ENCODE assay signal across 1 cellular context in the genomic region with DNA sequence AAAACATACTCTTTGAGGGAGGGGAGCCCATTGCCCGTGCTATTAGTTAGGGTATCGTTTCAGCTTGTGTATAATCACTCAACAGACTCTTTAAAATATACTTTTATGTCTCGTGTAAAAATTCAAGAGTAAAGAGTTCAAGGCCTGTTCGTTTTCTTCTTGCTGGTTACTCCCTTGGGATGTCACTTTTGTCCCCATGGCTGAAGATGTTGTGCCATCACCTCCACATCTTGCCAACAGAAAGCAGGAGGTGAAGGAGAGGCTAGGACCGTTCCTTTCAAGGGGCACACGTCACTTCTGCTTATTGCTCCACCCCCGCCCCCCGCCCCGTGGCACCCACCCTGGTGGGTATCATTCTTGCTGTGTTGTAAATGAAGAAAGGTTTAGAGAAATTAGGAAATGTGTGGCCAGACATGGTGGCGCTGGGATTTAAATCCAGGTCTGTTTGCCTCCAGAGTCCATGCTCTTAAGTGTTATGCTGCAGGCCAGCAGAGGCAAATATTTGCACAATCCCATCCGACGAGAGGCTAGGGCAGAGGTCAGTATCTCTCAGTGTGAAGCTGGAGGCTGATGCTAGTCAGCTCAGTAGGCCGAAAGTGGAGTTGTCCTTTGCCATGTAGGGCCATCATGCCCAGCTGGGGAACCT.
A peak's percentile ranks its signal among the peaks of the same experiment; 100 is the strongest.
TF ChIP-seq lines count a peak whose summit lies in the region.

No MANE protein-coding gene starts in this region.

TF ChIP-seq in HepG2, 621 proteins besides CTCF, POLR2A, EP300 and RAD21 (continued from another document and continues in another):
- TF ChIP-seq KIAA2018 (CRISPR knock-in tag; IDR thresholded peaks at IDR 0.05; ENCODE audit: borderline replicate concordance): no peak
- peak; percentile 94 for TF ChIP-seq HDAC2 (CRISPR knock-in tag; IDR thresholded peaks at IDR 0.05)
- TF ChIP-seq, protein P1, sequence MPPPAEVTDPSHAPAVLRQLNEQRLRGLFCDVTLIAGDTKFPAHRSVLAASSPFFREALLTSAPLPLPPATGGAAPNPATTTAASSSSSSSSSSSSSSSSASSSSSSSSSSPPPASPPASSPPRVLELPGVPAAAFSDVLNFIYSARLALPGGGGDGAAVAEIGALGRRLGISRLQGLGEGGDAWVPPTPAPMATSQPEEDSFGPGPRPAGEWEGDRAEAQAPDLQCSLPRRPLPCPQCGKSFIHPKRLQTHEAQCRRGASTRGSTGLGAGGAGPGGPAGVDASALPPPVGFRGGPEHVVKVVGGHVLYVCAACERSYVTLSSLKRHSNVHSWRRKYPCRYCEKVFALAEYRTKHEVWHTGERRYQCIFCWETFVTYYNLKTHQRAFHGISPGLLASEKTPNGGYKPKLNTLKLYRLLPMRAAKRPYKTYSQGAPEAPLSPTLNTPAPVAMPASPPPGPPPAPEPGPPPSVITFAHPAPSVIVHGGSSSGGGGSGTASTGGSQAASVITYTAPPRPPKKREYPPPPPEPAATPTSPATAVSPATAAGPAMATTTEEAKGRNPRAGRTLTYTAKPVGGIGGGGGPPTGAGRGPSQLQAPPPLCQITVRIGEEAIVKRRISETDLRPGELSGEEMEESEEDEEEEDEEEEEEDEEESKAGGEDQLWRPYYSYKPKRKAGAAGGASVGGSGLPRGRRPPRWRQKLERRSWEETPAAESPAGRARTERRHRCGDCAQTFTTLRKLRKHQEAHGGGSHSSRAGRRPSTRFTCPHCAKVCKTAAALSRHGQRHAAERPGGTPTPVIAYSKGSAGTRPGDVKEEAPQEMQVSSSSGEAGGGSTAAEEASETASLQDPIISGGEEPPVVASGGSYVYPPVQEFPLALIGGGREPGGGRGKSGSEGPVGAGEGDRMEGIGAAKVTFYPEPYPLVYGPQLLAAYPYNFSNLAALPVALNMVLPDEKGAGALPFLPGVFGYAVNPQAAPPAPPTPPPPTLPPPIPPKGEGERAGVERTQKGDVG (CRISPR knock-in tag; IDR thresholded peaks at IDR 0.05; ENCODE audit: borderline replicate concordance): no peak
- TF ChIP-seq FOXO1 (CRISPR knock-in tag; IDR thresholded peaks at IDR 0.05): peak; percentile 79; the same call in 1 of the 2 replicates
- TF ChIP-seq ZKSCAN8 (CRISPR knock-in tag; IDR thresholded peaks at IDR 0.05; ENCODE audit: borderline replicate concordance): peak; percentile 44; the same call in 1 of the 2 replicates
- no peak for TF ChIP-seq ZSCAN30 (CRISPR knock-in tag; IDR thresholded peaks at IDR 0.05)
- TF ChIP-seq, protein P2, sequence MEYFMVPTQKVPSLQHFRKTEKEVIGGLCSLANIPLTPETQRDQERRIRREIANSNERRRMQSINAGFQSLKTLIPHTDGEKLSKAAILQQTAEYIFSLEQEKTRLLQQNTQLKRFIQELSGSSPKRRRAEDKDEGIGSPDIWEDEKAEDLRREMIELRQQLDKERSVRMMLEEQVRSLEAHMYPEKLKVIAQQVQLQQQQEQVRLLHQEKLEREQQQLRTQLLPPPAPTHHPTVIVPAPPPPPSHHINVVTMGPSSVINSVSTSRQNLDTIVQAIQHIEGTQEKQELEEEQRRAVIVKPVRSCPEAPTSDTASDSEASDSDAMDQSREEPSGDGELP (IDR thresholded peaks at IDR 0.05; ENCODE audit: borderline replicate concordance, low read depth): peak; percentile 56; the same call in 1 of the 2 replicates
- no peak for TF ChIP-seq CAMTA2 (CRISPR knock-in tag; IDR thresholded peaks at IDR 0.05; ENCODE audit: borderline replicate concordance)
- TF ChIP-seq CREM (IDR thresholded peaks at IDR 0.05): peak; percentile 76
- TF ChIP-seq CREM (CRISPR knock-in tag; IDR thresholded peaks at IDR 0.05): no peak
- no peak for TF ChIP-seq ZNF546 (CRISPR knock-in tag; conservative IDR thresholded peaks at IDR 0.05)
- TF ChIP-seq HMGA1 (CRISPR knock-in tag; conservative IDR thresholded peaks at IDR 0.05): no peak
- no peak for TF ChIP-seq JUNB (CRISPR knock-in tag; IDR thresholded peaks at IDR 0.05; ENCODE audit: borderline replicate concordance)
- no peak for TF ChIP-seq MEIS1 (CRISPR knock-in tag; IDR thresholded peaks at IDR 0.05; ENCODE audit: borderline replicate concordance)
- TF ChIP-seq HNRNPH1 (optimal IDR thresholded peaks at IDR 0.05; ENCODE audit: low read depth, low read length): no peak
- TF ChIP-seq ZNF747 (CRISPR knock-in tag; IDR thresholded peaks at IDR 0.05; ENCODE audit: borderline replicate concordance): peak; percentile 65; the same call in 1 of the 2 replicates
- no peak for TF ChIP-seq NBN (conservative IDR thresholded peaks at IDR 0.05)
- TF ChIP-seq ELF4 (CRISPR knock-in tag; IDR thresholded peaks at IDR 0.05; ENCODE audit: borderline replicate concordance): no peak
- TF ChIP-seq ETV5 (CRISPR knock-in tag; IDR thresholded peaks at IDR 0.05; ENCODE audit: borderline replicate concordance): peak; percentile 22; the same call in 1 of the 2 replicates
- no peak for TF ChIP-seq MAZ (IDR thresholded peaks at IDR 0.05; ENCODE audit: borderline replicate concordance, low read depth, low read length)
- TF ChIP-seq MAZ (CRISPR knock-in tag; IDR thresholded peaks at IDR 0.05; ENCODE audit: low read depth): 0 out of 2 replicates have a peak, but pooled peaks have one; percentile 39
- TF ChIP-seq PLSCR1 (CRISPR knock-in tag; IDR thresholded peaks at IDR 0.05; ENCODE audit: borderline replicate concordance): no peak
- no peak for TF ChIP-seq ZNF703 (CRISPR knock-in tag; IDR thresholded peaks at IDR 0.05; ENCODE audit: borderline replicate concordance)
- no peak for TF ChIP-seq ZNF672 (CRISPR knock-in tag; IDR thresholded peaks at IDR 0.05)
- TF ChIP-seq ZNF501 (CRISPR knock-in tag; IDR thresholded peaks at IDR 0.05): no peak
- no peak for TF ChIP-seq CENPT (CRISPR knock-in tag; IDR thresholded peaks at IDR 0.05; ENCODE audit: low read depth)
- peak; percentile 90 to 92 for TF ChIP-seq NR2F1 (CRISPR knock-in tag; IDR thresholded peaks at IDR 0.05)
- TF ChIP-seq, protein P3, sequence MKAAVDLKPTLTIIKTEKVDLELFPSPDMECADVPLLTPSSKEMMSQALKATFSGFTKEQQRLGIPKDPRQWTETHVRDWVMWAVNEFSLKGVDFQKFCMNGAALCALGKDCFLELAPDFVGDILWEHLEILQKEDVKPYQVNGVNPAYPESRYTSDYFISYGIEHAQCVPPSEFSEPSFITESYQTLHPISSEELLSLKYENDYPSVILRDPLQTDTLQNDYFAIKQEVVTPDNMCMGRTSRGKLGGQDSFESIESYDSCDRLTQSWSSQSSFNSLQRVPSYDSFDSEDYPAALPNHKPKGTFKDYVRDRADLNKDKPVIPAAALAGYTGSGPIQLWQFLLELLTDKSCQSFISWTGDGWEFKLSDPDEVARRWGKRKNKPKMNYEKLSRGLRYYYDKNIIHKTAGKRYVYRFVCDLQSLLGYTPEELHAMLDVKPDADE (CRISPR knock-in tag; IDR thresholded peaks at IDR 0.05): no peak
- no peak for TF ChIP-seq IRF9 (CRISPR knock-in tag; IDR thresholded peaks at IDR 0.05; ENCODE audit: borderline replicate concordance)
- TF ChIP-seq HOXA3 (CRISPR knock-in tag; IDR thresholded peaks at IDR 0.05): peak; percentile 84
- TF ChIP-seq ZNF576 (CRISPR knock-in tag; IDR thresholded peaks at IDR 0.05): no peak
- no peak for TF ChIP-seq ZNF430 (CRISPR knock-in tag; IDR thresholded peaks at IDR 0.05)
- TF ChIP-seq ARID2 (CRISPR knock-in tag; IDR thresholded peaks at IDR 0.05; ENCODE audit: borderline replicate concordance): no peak
- no peak for TF ChIP-seq GTF3A (CRISPR knock-in tag; conservative IDR thresholded peaks at IDR 0.05)
- no peak for TF ChIP-seq ATF7 (IDR thresholded peaks at IDR 0.05)
- no peak for TF ChIP-seq ATF7 (CRISPR knock-in tag; IDR thresholded peaks at IDR 0.05)
- no peak for TF ChIP-seq ATF4 (CRISPR knock-in tag; IDR thresholded peaks at IDR 0.05)
- TF ChIP-seq THRA (CRISPR knock-in tag; IDR thresholded peaks at IDR 0.05; ENCODE audit: borderline replicate concordance): peak; percentile 66; the same call in 1 of the 2 replicates
- TF ChIP-seq, protein P4, sequence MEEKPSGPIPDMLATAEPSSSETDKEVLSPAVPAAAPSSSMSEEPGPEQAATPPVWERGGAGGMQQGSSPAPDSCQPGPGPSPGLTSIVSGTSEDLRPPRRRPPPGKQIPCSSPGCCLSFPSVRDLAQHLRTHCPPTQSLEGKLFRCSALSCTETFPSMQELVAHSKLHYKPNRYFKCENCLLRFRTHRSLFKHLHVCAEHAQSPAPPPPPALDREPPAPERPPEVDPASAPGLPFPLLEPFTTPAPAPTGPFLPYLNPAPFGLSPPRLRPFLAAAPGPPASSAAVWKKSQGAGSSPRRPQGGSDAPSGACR (CRISPR knock-in tag; IDR thresholded peaks at IDR 0.05): no peak
- TF ChIP-seq NFKB2 (CRISPR knock-in tag; IDR thresholded peaks at IDR 0.05; ENCODE audit: borderline replicate concordance): no peak
- no peak for TF ChIP-seq KAT7 (CRISPR knock-in tag; IDR thresholded peaks at IDR 0.05; ENCODE audit: borderline replicate concordance)
- TF ChIP-seq ZNF343 (CRISPR knock-in tag; IDR thresholded peaks at IDR 0.05): 0 out of 2 replicates have a peak, but pooled peaks have one; percentile 38
